In the genomic region with DNA sequence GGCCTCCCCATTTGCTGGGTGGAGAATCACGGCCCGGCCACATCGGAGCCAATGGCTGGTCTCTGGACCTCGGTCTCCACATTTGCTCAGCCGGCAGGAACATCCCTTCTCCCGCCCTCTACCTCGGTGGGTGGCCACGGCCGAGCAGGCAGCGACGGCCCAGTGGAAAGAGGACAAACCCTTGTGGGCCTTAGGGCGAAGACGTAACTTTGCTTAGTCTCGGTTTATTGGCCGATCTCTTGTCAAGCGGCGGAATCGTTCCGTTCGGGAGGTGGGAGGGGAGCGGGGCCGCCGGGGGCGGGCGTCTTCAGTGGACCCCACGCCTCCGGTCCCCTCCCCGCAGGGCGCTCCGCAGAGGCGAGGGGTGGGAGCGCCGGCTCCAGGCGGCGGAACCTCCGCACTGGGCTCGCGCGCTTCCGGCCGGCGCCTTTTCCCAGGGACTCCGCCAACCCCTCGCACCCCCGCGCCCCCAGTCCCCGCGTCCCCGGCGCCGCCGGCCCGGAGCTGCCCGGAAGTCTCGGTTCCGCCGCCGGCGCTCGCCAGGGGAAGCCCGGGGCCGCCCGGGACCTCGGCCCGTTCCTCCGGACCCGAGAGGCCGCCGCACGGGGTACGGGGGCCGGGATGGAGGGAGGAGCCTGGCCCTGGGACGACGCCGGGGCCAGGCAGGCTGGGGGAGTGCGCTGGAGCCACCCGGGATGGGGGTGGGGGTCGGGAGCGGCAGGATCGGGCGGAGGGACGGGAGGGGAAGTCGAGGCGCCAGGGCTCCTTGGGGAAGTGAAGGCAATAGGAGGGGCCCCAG, we compare ENCODE assay signal across 8 cellular contexts. TPM values are rescaled to one million over a fixed set of nuclear protein-coding genes. Genes with fewer than 3 reads are reported as not detected.
DNase-seq lines count a peak whose midpoint lies in the region; ATAC-seq, FAIRE-seq and TF ChIP-seq lines count a peak whose summit lies in the region.

A gene with protein sequence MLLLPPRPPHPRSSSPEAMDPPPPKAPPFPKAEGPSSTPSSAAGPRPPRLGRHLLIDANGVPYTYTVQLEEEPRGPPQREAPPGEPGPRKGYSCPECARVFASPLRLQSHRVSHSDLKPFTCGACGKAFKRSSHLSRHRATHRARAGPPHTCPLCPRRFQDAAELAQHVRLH (plus strand): TSS at position 426 of the 799 bp plus-strand sequence. CDS start 1,507 bp downstream, outside the sequence.

- ATAC-seq in Right ventricle myocardium inferior = peak; percentile 67
- peak; percentile 70 for ATAC-seq in omental fat pad (ENCODE audit: low FRiP score)
- ATAC-seq in aorta (ENCODE audit: low FRiP score) = peak; percentile 82

- FAIRE-seq in HTR-8/SVneo (lab: Jason Lieb, UNC) = peak; percentile 82

- DNase-seq in DMS153 treated with DMSO at 0.1 percent for 48 hours (lab: John Stamatoyannopoulos, UW; ENCODE audit: unreplicated experiment) (peak; percentile 39), DMS153 (lab: John Stamatoyannopoulos, UW) (no peak), HTR-8/SVneo (ENCODE audit: insufficient read length, low spot score) (peak; percentile 73), SK-N-DZ (ENCODE audit: low spot score) (peak; percentile 60), Right ventricle myocardium inferior (ENCODE audit: missing footprints) (peak; percentile 86), omental fat pad (ENCODE audit: low spot score) (no peak), aorta (peak; percentile 78 to 90)

- peak within 1 kb of the TSS; percentile 66 to 89 for H3K4me3 ChIP-seq in aorta (ENCODE audit: low read length in 2 of 2)

- H3K9me3 ChIP-seq in aorta (ENCODE audit: control insufficient read depth, low read length) = no peaks in the 10 kb centered on the region

- TF ChIP-seq CTCF in omental fat pad (IDR thresholded peaks at IDR 0.05) = no peak

- WGBS in adipose tissue, 3 donors = 1 to 2% (median 1%) methylated on average over 70 to 84 of the region's 84 CpGs
- 1% methylated on average over 60 to 84 of the region's 84 CpGs for WGBS in aorta, 2 donors

- H3K27me3 ChIP-seq in aorta (ENCODE audit: control insufficient read depth in 1 of 2, insufficient read depth in 2 of 2, low read length in 1 of 2) = no peaks in the 10 kb centered on the region

- H3K36me3 ChIP-seq in aorta (ENCODE audit: control insufficient read depth in 1 of 2, insufficient read depth in 2 of 2, low read length in 1 of 2) = no peaks in the 10 kb centered on the region

- intact Hi-C loops in Right ventricle myocardium inferior (cut with DNase I) = no loop called here
- intact Hi-C loops in aorta (cut with DNase I) = no loop called here

- peak within 1 kb of the TSS; percentile 81 for H3K27ac ChIP-seq in adipose tissue (ENCODE audit: low read depth, low read length)
- H3K27ac ChIP-seq in aorta (ENCODE audit: low read depth in 1 of 2, low read length in 2 of 2) = peak within 1 kb of the TSS; percentile 58 to 59

- peaks cover 0 to 3% of the 10 kb centered on the region in 2 donors for H3K4me1 ChIP-seq in aorta (ENCODE audit: control insufficient read depth in 1 of 2, insufficient read depth in 2 of 2, low read length in 2 of 2)

RNA-seq across cellular contexts. Expression of the gene that starts here (rescaled TPM):
- 6.5 and 12.3 TPM in 2 replicates for polyA plus RNA-seq in SK-N-DZ (2014; cell fraction: cytosol; rRNA removed)
- polyA plus RNA-seq in SK-N-DZ (2014; cell fraction: nucleus; rRNA removed) = 12.4 and 15.1 TPM in 2 replicates
- 10 to 100 TPM; 17.9 to 41.2 (median 26.1) TPM for polyA plus RNA-seq in adipose tissue
- 13.2 TPM for total RNA-seq in Right ventricle myocardium inferior
- 10 to 100 TPM; 11.4 to 20.5 (median 13.8) TPM for total RNA-seq in omental fat pad
- 10 to 100 TPM; 42.9 to 43.7 TPM for total RNA-seq in aorta
- polyA plus RNA-seq in aorta = 10 to 100 TPM; 13.3 to 79.6 TPM

Comparison
In these comparisons a context has a peak if more than half of its experiments do, and no peak if none do; other contexts are left out.
1. DNase-seq: peak in DMS153 treated with DMSO at 0.1 percent for 48 hours (single experiment), HTR-8/SVneo (single experiment), SK-N-DZ (single experiment), Right ventricle myocardium inferior (single experiment) and aorta (2 of 2); none in DMS153 (single experiment) and omental fat pad (single experiment).
2. Peak in every context shown above with its lines, with median percentiles within 50 percentile points of each other: ATAC-seq.